ENCODE assay signal across 9 cellular contexts in the genomic region with DNA sequence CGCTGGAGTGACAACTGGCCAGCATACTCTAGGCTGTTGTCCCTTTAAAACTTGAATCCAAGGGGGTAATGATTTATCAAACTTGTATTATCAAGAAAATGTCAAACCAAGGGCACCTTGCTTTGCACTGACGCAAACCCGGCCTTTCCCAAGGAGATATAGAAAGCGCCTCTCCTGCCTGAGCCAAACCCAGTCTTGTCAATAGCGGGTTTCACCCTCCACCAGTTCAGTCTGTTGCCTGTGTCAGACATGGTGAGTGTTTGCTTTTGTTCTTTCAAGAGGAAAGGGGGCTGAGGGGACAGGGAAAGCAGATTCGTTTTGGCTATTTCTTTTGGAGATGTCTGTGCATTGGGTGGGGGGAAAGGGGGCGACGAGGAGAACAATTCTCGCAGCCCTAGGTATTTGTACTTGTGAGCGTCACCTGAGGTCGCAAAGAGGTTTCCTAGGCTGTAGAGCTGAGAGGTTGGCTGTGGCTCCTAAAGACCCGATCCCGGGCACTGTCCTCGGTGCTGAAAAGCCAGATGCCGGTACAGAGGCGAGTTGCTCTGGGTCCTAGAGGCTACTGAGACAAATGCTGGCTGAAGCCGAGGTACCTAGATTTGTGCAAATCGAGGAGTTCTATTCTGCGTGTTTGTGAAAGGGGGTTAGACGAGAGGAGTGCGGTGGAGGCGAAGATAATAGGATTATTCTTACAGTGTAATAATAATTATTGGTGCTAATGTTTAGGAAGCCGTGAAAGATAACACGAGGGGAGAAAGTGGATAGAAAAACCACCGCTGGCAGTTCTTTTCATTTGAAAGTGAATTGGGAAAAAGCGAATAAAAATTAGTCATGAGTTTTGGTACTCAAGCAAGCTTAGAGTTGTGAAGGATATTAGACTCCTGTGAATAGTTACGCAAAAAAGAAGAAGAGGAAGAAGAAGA. TPM values are rescaled to one million over a fixed set of nuclear protein-coding genes. Genes with fewer than 3 reads are reported as not detected.
A peak's percentile ranks its signal among the peaks of the same experiment; 100 is the strongest.
DNase-seq lines count a peak whose midpoint lies in the region; ATAC-seq and TF ChIP-seq lines count a peak whose summit lies in the region.
"Had no signal": no experiment of that assay in that cellular context is flagged by ENCODE, and none has a peak within 500 bp of the region (broad histone marks: within the 10 kb centered on the region; RNA-seq: fewer than 3 reads in every experiment).

A gene (plus strand): TSS at position 185 of the 923 bp plus-strand sequence. CDS start 65 bp downstream, at position 250.

- no peak within 1 kb of the TSS for H3K27ac Mint-ChIP-seq in activated naive CD8-positive, alpha-beta T cell treated with anti-CD3 and anti-CD28 coated beads, Interleukin-2, amount 10 ng/mL, durations not matched to agents 7 days and 5 days

- H3K27me3 Mint-ChIP-seq in activated naive CD8-positive, alpha-beta T cell treated with anti-CD3 and anti-CD28 coated beads, Interleukin-2, amount 10 ng/mL, durations not matched to agents 7 days and 5 days, result peaks cover 95% of the 10 kb centered on the region

- H3K36me3 ChIP-seq in HUES48 (ENCODE audit: control insufficient read depth, insufficient read depth, low read length), result no peaks in the 10 kb centered on the region
- no peaks in the 10 kb centered on the region for H3K36me3 ChIP-seq in left lung
- H3K36me3 ChIP-seq: ovary had no signal

- H3K9me3 Mint-ChIP-seq in activated naive CD8-positive, alpha-beta T cell treated with anti-CD3 and anti-CD28 coated beads, Interleukin-2, amount 10 ng/mL, durations not matched to agents 7 days and 5 days, result peaks cover 5% of the 10 kb centered on the region

- H3K4me3 ChIP-seq in HUES48 (ENCODE audit: low read depth, low read length), result 0 out of 2 replicates have a peak within 1 kb of the TSS, but pooled peaks have one; percentile 60
- H3K4me3 ChIP-seq in left lung, result no peak within 1 kb of the TSS
- H3K4me3 ChIP-seq: ovary had no signal

- POLR2A ChIA-PET in activated naive CD8-positive, alpha-beta T cell treated with anti-CD3 and anti-CD28 coated beads, Interleukin-2, amount 10 ng/mL, durations not matched to agents 7 days and 5 days (lab: Charles Lee), result interaction anchor here (0.7 kb wide), 1 partner anchor 925 kb away, joined by 3 read pairs; no protein-coding TSS in a partner anchor

- no peaks in the 10 kb centered on the region for H3K36me3 Mint-ChIP-seq in activated naive CD8-positive, alpha-beta T cell treated with anti-CD3 and anti-CD28 coated beads, Interleukin-2, amount 10 ng/mL, durations not matched to agents 7 days and 5 days

- H3K4me1 ChIP-seq in HUES48 (ENCODE audit: control insufficient read depth, insufficient read depth, low read length) (peaks cover 26% of the 10 kb centered on the region), left lung (no peaks in the 10 kb centered on the region)

- TF ChIP-seq CTCF in left lung (IDR thresholded peaks at IDR 0.05), result no peak

- ATAC-seq in activated naive CD8-positive, alpha-beta T cell treated with anti-CD3 and anti-CD28 coated beads, Interleukin-2, amount 10 ng/mL, durations not matched to agents 7 days and 5 days (ENCODE audit: low read depth), result no peak
- ATAC-seq in left lung (peak; percentile 69), GM18519 (IDR thresholded peaks at IDR 0.05; ENCODE audit: low FRiP score, unreplicated experiment) (no peak), GM18867 (IDR thresholded peaks at IDR 0.05; ENCODE audit: unreplicated experiment) (no peak), GM21723 (IDR thresholded peaks at IDR 0.05; ENCODE audit: unreplicated experiment) (no peak)

- H3K27ac ChIP-seq in HUES48 (ENCODE audit: low read depth, low read length) (no peak within 1 kb of the TSS), left lung (no peak within 1 kb of the TSS)
- H3K27ac ChIP-seq: ovary had no signal

- H3K27me3 ChIP-seq in HUES48 (ENCODE audit: control insufficient read depth, insufficient read depth, low read length), result peaks cover 99% of the 10 kb centered on the region
- peaks cover 98 to 100% of the 10 kb centered on the region in 2 donors for H3K27me3 ChIP-seq in left lung
- H3K27me3 ChIP-seq: ovary had no signal

- H3K4me3 Mint-ChIP-seq in activated naive CD8-positive, alpha-beta T cell treated with anti-CD3 and anti-CD28 coated beads, Interleukin-2, amount 10 ng/mL, durations not matched to agents 7 days and 5 days, result no peak within 1 kb of the TSS

- intact Hi-C loops in left lung (cut with DNase I), result no loop called here

- H3K9ac ChIP-seq in HUES48 (ENCODE audit: low read depth, low read length), result no peak within 1 kb of the TSS

- H3K4me1 Mint-ChIP-seq in activated naive CD8-positive, alpha-beta T cell treated with anti-CD3 and anti-CD28 coated beads, Interleukin-2, amount 10 ng/mL, durations not matched to agents 7 days and 5 days, result peaks cover 5% of the 10 kb centered on the region

- DNase-seq in D341Med (ENCODE audit: low spot score) (peak; percentile 54), left lung (no peak), GF-D8 (lab: John Stamatoyannopoulos, UW) (no peak)
- peak; percentile 63 for DNase-seq in activated naive CD8-positive, alpha-beta T cell treated with anti-CD3 and anti-CD28 coated beads, Interleukin-2, amount 10 ng/mL, durations not matched to agents 7 days and 5 days

- no peaks in the 10 kb centered on the region for H3K9me3 ChIP-seq in HUES48 (ENCODE audit: control insufficient read depth, insufficient read depth, low read length)
- no peaks in the 10 kb centered on the region for H3K9me3 ChIP-seq in left lung
- H3K9me3 ChIP-seq: ovary had no signal

RNA-seq across cellular contexts. Expression of the gene that starts here (rescaled TPM):
- total RNA-seq in activated naive CD8-positive, alpha-beta T cell treated with anti-CD3 and anti-CD28 coated beads, Interleukin-2, amount 10 ng/mL, durations not matched to agents 7 days and 5 days, result not detected
- not detected for total RNA-seq in left lung
- total RNA-seq: ovary had no signal

Comparison
In these comparisons a context has a peak if more than half of its experiments do, and no peak if none do; other contexts are left out.
1. Peak in DNase-seq in activated naive CD8-positive, alpha-beta T cell treated with anti-CD3 and anti-CD28 coated beads, Interleukin-2, amount 10 ng/mL, durations not matched to agents 7 days and 5 days; RNA of the gene not detected or under 1 TPM.
2. Peak in ATAC-seq in left lung; RNA of the gene not detected or under 1 TPM.